In genomic region chr15:42728562-42728961, GRCh38 we compare ENCODE assay signal across 27 cellular contexts. TPM values are rescaled to one million over a fixed set of nuclear protein-coding genes. Genes with fewer than 3 reads are reported as not detected.
DNase-seq lines count a peak whose midpoint lies in the region; TF ChIP-seq lines count a peak whose summit lies in the region.
"Had no signal": no experiment of that assay in that cellular context is flagged by ENCODE, and none has a peak within 500 bp of the region (broad histone marks: within the 10 kb centered on the region; RNA-seq: fewer than 3 reads in every experiment).

No MANE protein-coding gene starts in this region.

- H3K27ac Mint-ChIP-seq in T-helper 2 cell treated with Interferon-gamma antibody and Interleukin-4, amounts not matched to agents 5 μg/mL and 100 μg/mL, for 36 hours = peak overlapping the region; percentile 69

- peaks cover 6% of the 10 kb centered on the region; the same call in 1 of the 2 replicates for H3K4me1 ChIP-seq in SJCRH30
- H3K4me1 ChIP-seq in BE2C = no peaks in the 10 kb centered on the region
- H3K4me1 ChIP-seq: adrenal gland, colonic mucosa, prostate gland, uterus had no signal

- H3K9me3 ChIP-seq in SJCRH30 (replicated peaks) (no peaks in the 10 kb centered on the region), BE2C (no peaks in the 10 kb centered on the region)
- H3K9me3 ChIP-seq: adrenal gland, colonic mucosa, neutrophil, prostate gland, thoracic aorta, uterus had no signal

- H3K36me3 Mint-ChIP-seq in T-helper 2 cell treated with Interferon-gamma antibody and Interleukin-4, amounts not matched to agents 5 μg/mL and 100 μg/mL, for 36 hours (ENCODE audit: low read depth) = peaks cover 55% of the 10 kb centered on the region

- no peak overlapping the region; the same call in 1 of the 2 replicates for H3K27ac ChIP-seq in SJCRH30
- H3K27ac ChIP-seq: adrenal gland, brain microvascular endothelial cell, colonic mucosa, neutrophil, prostate gland, uterus, VCaP had no signal

- H3K4me1 Mint-ChIP-seq in T-helper 2 cell treated with Interferon-gamma antibody and Interleukin-4, amounts not matched to agents 5 μg/mL and 100 μg/mL, for 36 hours (ENCODE audit: low read depth) = no peaks in the 10 kb centered on the region
- H3K4me1 Mint-ChIP-seq: IgD-negative memory B cell had no signal

- H3K4me3 Mint-ChIP-seq in T-helper 2 cell treated with Interferon-gamma antibody and Interleukin-4, amounts not matched to agents 5 μg/mL and 100 μg/mL, for 36 hours = no peak overlapping the region
- H3K4me3 Mint-ChIP-seq: IgD-negative memory B cell had no signal

- H3K27me3 ChIP-seq in SJCRH30 (no peaks in the 10 kb centered on the region), BE2C (no peaks in the 10 kb centered on the region)
- H3K27me3 ChIP-seq: adrenal gland, brain microvascular endothelial cell, colonic mucosa, neutrophil, uterus had no signal

- TF ChIP-seq CTCF in BE2C (IDR thresholded peaks at IDR 0.05; ENCODE audit: low read depth, low read length) = no peak

- DNase-seq in T-helper 2 cell treated with Interferon-gamma antibody and Interleukin-4, amounts not matched to agents 5 μg/mL and 100 μg/mL, for 36 hours (ENCODE audit: low spot score) = no peak
- no peak for DNase-seq in T-helper 2 cell
- peak; percentile 47 to 66 for DNase-seq in SJCRH30
- peak; percentile 70 for DNase-seq in left kidney (ENCODE audit: low read depth, low spot score)
- peak; percentile 41 for DNase-seq in superior temporal gyrus (ENCODE audit: extremely low spot score)
- no peak for DNase-seq in NCI-H526 treated with DMSO at 0.1 percent for 48 hours (lab: John Stamatoyannopoulos, UW)
- DNase-seq in BE2C = no peak
- DNase-seq in T-helper 1 cell = no peak
- DNase-seq: activated CD4-positive, alpha-beta T cell treated with anti-CD3 and anti-CD28 coated beads for 4 hours; activated CD8-positive, alpha-beta memory T cell treated with anti-CD3 and anti-CD28 coated beads for 24 hours; activated gamma-delta T cell treated with Interleukin-2 at 50 U/mL for 16 hours; adrenal gland; AML-193; brain microvascular endothelial cell; CD8-positive, alpha-beta memory T cell; colonic mucosa; foreskin fibroblast; mammary epithelial cell; NCI-H1048; NCI-H774; stimulated activated naive CD8-positive, alpha-beta T cell treated with anti-CD3 and anti-CD28 coated beads, Interleukin-15, Interleukin-2, amounts not matched to agents 100 U/mL and 50 U/mL, for 24 hours; uterus had no signal

- no peaks in the 10 kb centered on the region for H3K27me3 Mint-ChIP-seq in T-helper 2 cell treated with Interferon-gamma antibody and Interleukin-4, amounts not matched to agents 5 μg/mL and 100 μg/mL, for 36 hours (ENCODE audit: low read depth)
- H3K27me3 Mint-ChIP-seq: CD8-positive, alpha-beta memory T cell; IgD-negative memory B cell had no signal

- H3K36me3 ChIP-seq in SJCRH30 = peaks cover 78% of the 10 kb centered on the region
- H3K36me3 ChIP-seq in BE2C = peaks cover 69% of the 10 kb centered on the region
- H3K36me3 ChIP-seq: uterus had no signal

- H3K4me3 ChIP-seq in SJCRH30 (no peak overlapping the region), BE2C (ENCODE audit: low read depth, low read length) (no peak overlapping the region)
- H3K4me3 ChIP-seq: adrenal gland, colonic mucosa, prostate gland, thoracic aorta, uterus had no signal

- no peaks in the 10 kb centered on the region for H3K9me3 Mint-ChIP-seq in T-helper 2 cell treated with Interferon-gamma antibody and Interleukin-4, amounts not matched to agents 5 μg/mL and 100 μg/mL, for 36 hours
- H3K9me3 Mint-ChIP-seq: CD8-positive, alpha-beta memory T cell; IgD-negative memory B cell had no signal

RNA-seq across cellular contexts. Expression of gene CDAN1, which starts 8.4 kb away (rescaled TPM):
- 16.2 and 17.8 TPM in 2 replicates for total RNA-seq in SJCRH30 (2014; rRNA removed; shearing (Covaris generic))
- polyA plus RNA-seq in BE2C (2012; ENCODE audit: insufficient read depth, insufficient read length, low read depth) = 9.6 TPM

Comparison
In these comparisons a context has a peak if more than half of its experiments do, and no peak if none do; other contexts are left out.
1. DNase-seq: peak in SJCRH30 (2 of 2), left kidney (single experiment) and superior temporal gyrus (single experiment); none in T-helper 2 cell treated with Interferon-gamma antibody and Interleukin-4, amounts not matched to agents 5 μg/mL and 100 μg/mL, for 36 hours (single experiment), T-helper 2 cell (0 of 5), NCI-H526 treated with DMSO at 0.1 percent for 48 hours (single experiment), BE2C (single experiment) and T-helper 1 cell (0 of 5).